ENCODE assay signal across 27 cellular contexts in the genomic region with DNA sequence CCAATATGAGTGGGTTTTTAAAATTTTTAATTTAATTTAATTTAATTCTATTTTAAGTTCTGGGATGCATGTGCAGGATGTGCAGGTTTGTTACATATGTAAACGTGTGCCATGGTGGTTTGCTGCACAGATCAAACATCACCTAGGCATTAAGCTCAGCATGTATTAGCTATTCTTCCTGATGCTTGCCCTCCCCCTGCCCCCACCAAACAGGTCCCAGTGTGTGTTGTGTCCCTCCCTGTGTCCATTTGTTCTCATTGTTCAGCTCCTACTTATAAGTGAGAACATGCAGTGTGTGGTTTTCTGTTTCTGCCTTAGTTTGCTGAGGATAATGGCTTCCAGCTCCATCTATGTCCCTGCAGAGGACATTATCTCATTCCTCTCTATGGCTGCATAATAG.
"Had no signal": no experiment of that assay in that cellular context is flagged by ENCODE, and none has a peak within 500 bp of the region (broad histone marks: within the 10 kb centered on the region; RNA-seq: fewer than 3 reads in every experiment).

No MANE protein-coding gene starts in this region.

- FAIRE-seq: frontal cortex had no signal

- ATAC-seq: activated CD8-positive, alpha-beta memory T cell treated with anti-CD3 and anti-CD28 coated beads, Interleukin-2, amount 10 ng/mL, durations not matched to agents 7 days and 5 days; activated CD8-positive, alpha-beta T cell treated with anti-CD3 and anti-CD28 coated beads for 36 hours; stimulated activated memory B cell treated with anti-CD40 and anti-IgM and Interleukin-4, amounts not matched to agents 10 μg/mL and 1 μg/mL and 100 μg/mL, for 72 hours; T-helper 17 cell had no signal

- H3K27ac Mint-ChIP-seq: activated CD8-positive, alpha-beta memory T cell treated with anti-CD3 and anti-CD28 coated beads, Interleukin-2, amount 10 ng/mL, durations not matched to agents 7 days and 5 days; activated CD8-positive, alpha-beta T cell treated with anti-CD3 and anti-CD28 coated beads for 36 hours; activated naive CD4-positive, alpha-beta T cell treated with anti-CD3 and anti-CD28 coated beads, Interleukin-2, amount 50 U/mL, for 24 hours; activated T-helper 1 cell treated with anti-CD3 and anti-CD28 coated beads, Interleukin-12 subunit alpha, Interleukin-12 subunit beta, Interleukin-2, Interleukin-4 antibody, amounts not matched to agents 30 ng/mL and 10 ng/mL and 1 ng/mL, durations not matched to agents 14 hours and 24 hours and 36 hours; dendritic cell treated with granulocyte-macrophage colony-stimulating factor and Interleukin-4, amounts not matched to agents 40 ng/mL and 50 ng/mL, for 4 days; stimulated activated memory B cell treated with anti-CD40 and anti-IgM and Interleukin-4, amounts not matched to agents 10 μg/mL and 1 μg/mL and 100 μg/mL, for 72 hours; T-helper 17 cell had no signal

- H3K4me3 Mint-ChIP-seq: activated CD8-positive, alpha-beta memory T cell treated with anti-CD3 and anti-CD28 coated beads, Interleukin-2, amount 10 ng/mL, durations not matched to agents 7 days and 5 days; activated CD8-positive, alpha-beta T cell treated with anti-CD3 and anti-CD28 coated beads for 36 hours; activated naive CD4-positive, alpha-beta T cell treated with anti-CD3 and anti-CD28 coated beads, Interleukin-2, amount 50 U/mL, for 24 hours; activated T-helper 1 cell treated with anti-CD3 and anti-CD28 coated beads, Interleukin-12 subunit alpha, Interleukin-12 subunit beta, Interleukin-2, Interleukin-4 antibody, amounts not matched to agents 30 ng/mL and 10 ng/mL and 1 ng/mL, durations not matched to agents 14 hours and 24 hours and 36 hours; dendritic cell treated with granulocyte-macrophage colony-stimulating factor and Interleukin-4, amounts not matched to agents 40 ng/mL and 50 ng/mL, for 4 days; neural crest cell; stimulated activated memory B cell treated with anti-CD40 and anti-IgM and Interleukin-4, amounts not matched to agents 10 μg/mL and 1 μg/mL and 100 μg/mL, for 72 hours; T-helper 17 cell had no signal

- H3K36me3 ChIP-seq: brain microvascular endothelial cell, left ventricle myocardium inferior, sigmoid colon, stomach, suprapubic skin, tibial nerve, uterus had no signal

- H3K4me3 ChIP-seq: left ventricle myocardium inferior, sigmoid colon, smooth muscle cell, stomach, suprapubic skin, tibial nerve, uterus had no signal

- H3K27ac ChIP-seq: brain microvascular endothelial cell, left ventricle myocardium inferior, sigmoid colon, stomach, suprapubic skin, tibial nerve, uterus had no signal

- H3K9me3 Mint-ChIP-seq: activated CD8-positive, alpha-beta T cell treated with anti-CD3 and anti-CD28 coated beads for 36 hours; activated naive CD4-positive, alpha-beta T cell treated with anti-CD3 and anti-CD28 coated beads, Interleukin-2, amount 50 U/mL, for 24 hours; activated T-helper 1 cell treated with anti-CD3 and anti-CD28 coated beads, Interleukin-12 subunit alpha, Interleukin-12 subunit beta, Interleukin-2, Interleukin-4 antibody, amounts not matched to agents 30 ng/mL and 10 ng/mL and 1 ng/mL, durations not matched to agents 14 hours and 24 hours and 36 hours; dendritic cell treated with granulocyte-macrophage colony-stimulating factor and Interleukin-4, amounts not matched to agents 40 ng/mL and 50 ng/mL, for 4 days; neural crest cell; stimulated activated memory B cell treated with anti-CD40 and anti-IgM and Interleukin-4, amounts not matched to agents 10 μg/mL and 1 μg/mL and 100 μg/mL, for 72 hours had no signal

- H3K4me1 Mint-ChIP-seq: activated naive CD4-positive, alpha-beta T cell treated with anti-CD3 and anti-CD28 coated beads, Interleukin-2, amount 50 U/mL, for 24 hours had no signal

- DNase-seq: activated CD4-positive, alpha-beta T cell treated with anti-CD3 and anti-CD28 coated beads for 4 hours; activated CD4-positive, CD25-positive, alpha-beta regulatory T cell; activated CD8-positive, alpha-beta memory T cell treated with anti-CD3 and anti-CD28 coated beads, Interleukin-2, amount 10 ng/mL, durations not matched to agents 7 days and 5 days; activated CD8-positive, alpha-beta T cell treated with anti-CD3 and anti-CD28 coated beads for 36 hours; activated gamma-delta T cell treated with Interleukin-2 at 50 U/mL for 16 hours; anterior cingulate cortex; brain microvascular endothelial cell; caudate nucleus; effector CD4-positive, alpha-beta T cell; glutamatergic neuron; hippocampal formation; left ventricle myocardium inferior; occipital lobe; sigmoid colon; stimulated activated CD4-positive, alpha-beta T cell treated with anti-CD3 and anti-CD28 coated beads, Interleukin-15, amount 100 ng/mL, for 24 hours; stomach; T-helper 17 cell; uterus had no signal

- H3K4me1 ChIP-seq: sigmoid colon, uterus had no signal

- H3K27me3 ChIP-seq: brain microvascular endothelial cell, suprapubic skin, tibial nerve, uterus had no signal

- H3K36me3 Mint-ChIP-seq: activated CD8-positive, alpha-beta memory T cell treated with anti-CD3 and anti-CD28 coated beads, Interleukin-2, amount 10 ng/mL, durations not matched to agents 7 days and 5 days; activated naive CD4-positive, alpha-beta T cell treated with anti-CD3 and anti-CD28 coated beads, Interleukin-2, amount 50 U/mL, for 24 hours; stimulated activated memory B cell treated with anti-CD40 and anti-IgM and Interleukin-4, amounts not matched to agents 10 μg/mL and 1 μg/mL and 100 μg/mL, for 72 hours had no signal

- H3K9me3 ChIP-seq: left ventricle myocardium inferior, sigmoid colon, stomach, suprapubic skin, tibial nerve, uterus had no signal
